Comparison of ENCODE assay signal across 8 cellular contexts in the genomic region with DNA sequence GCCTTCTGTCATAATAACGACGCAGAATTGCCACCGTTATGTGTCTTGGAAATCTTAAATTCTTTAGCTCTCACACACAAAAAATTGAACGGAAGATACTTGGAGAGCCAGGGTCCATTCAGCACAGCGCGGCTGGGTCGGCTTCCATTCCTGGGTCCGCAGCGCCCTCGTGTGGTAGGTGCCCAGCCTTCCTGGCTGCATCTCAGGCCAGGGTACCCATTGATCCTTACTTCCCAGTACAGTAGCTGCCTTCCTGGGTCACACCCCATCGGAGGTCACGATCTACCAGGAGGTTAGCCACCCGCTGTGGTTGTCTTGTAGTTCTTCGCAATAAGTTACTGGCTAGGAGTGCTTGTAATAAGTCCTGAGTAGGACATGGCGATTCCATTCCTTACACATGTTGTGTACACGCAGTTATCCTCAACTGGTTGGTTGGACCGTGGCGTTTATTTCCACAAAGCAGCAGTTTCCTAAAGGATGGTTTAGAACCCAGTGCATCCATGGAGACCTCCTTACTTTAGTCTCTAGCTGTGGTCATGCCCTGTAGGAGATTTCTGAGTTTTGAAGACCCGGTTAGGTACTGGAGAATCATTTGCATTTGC. TPM values are rescaled to one million over a fixed set of nuclear protein-coding genes. Genes with fewer than 3 reads are reported as not detected.
DNase-seq lines count a peak whose midpoint lies in the region; ATAC-seq and TF ChIP-seq lines count a peak whose summit lies in the region.

No MANE protein-coding gene starts in this region.

- TF ChIP-seq POLR2A in suprapubic skin (IDR thresholded peaks at IDR 0.05), result no peak

- H3K4me2 ChIP-seq in OCI-LY1 (ENCODE audit: low read length), result no peak overlapping the region
- H3K4me2 ChIP-seq in neural progenitor cell, result no peak overlapping the region

- TF ChIP-seq CTCF in OCI-LY1 (IDR thresholded peaks at IDR 0.05; ENCODE audit: low read length), result peak; percentile 94
- TF ChIP-seq CTCF in fibroblast of mammary gland (conservative IDR thresholded peaks at IDR 0.05; ENCODE audit: control insufficient read depth, insufficient read depth, low read depth, low read length), result peak; percentile 90
- peak; percentile 95 for TF ChIP-seq CTCF in neural progenitor cell (IDR thresholded peaks at IDR 0.05)
- peak; percentile 38 to 87 for TF ChIP-seq CTCF in suprapubic skin (IDR thresholded peaks at IDR 0.05)

- H3K27ac ChIP-seq in OCI-LY1 (ENCODE audit: low read depth, low read length, poor library complexity, severe bottlenecking), result no peak overlapping the region
- H3K27ac ChIP-seq in neural progenitor cell, result no peak overlapping the region
- H3K27ac ChIP-seq in suprapubic skin, result no peak overlapping the region

- H3K36me3 ChIP-seq in OCI-LY1 (ENCODE audit: insufficient read depth, low read length), result no peaks in the 10 kb centered on the region
- H3K36me3 ChIP-seq in neural progenitor cell, result no peaks in the 10 kb centered on the region
- no peaks in the 10 kb centered on the region for H3K36me3 ChIP-seq in suprapubic skin

- H3K27me3 ChIP-seq in OCI-LY1 (ENCODE audit: insufficient read depth, low read length) (no peaks in the 10 kb centered on the region), neural progenitor cell (no peaks in the 10 kb centered on the region), suprapubic skin (no peaks in the 10 kb centered on the region)

- no peaks in the 10 kb centered on the region for H3K9me2 ChIP-seq in OCI-LY1 (ENCODE audit: low read depth, low read length)

- H3K79me2 ChIP-seq in OCI-LY1 (ENCODE audit: insufficient read depth, low read length), result no peaks in the 10 kb centered on the region
- H3K79me2 ChIP-seq in neural progenitor cell (ENCODE audit: low read depth), result no peaks in the 10 kb centered on the region

- H3K9me3 Mint-ChIP-seq in activated T-cell treated with anti-CD3 and anti-CD28 coated beads, Interleukin-2, amount 50 U/mL, for 24 hours, result no peaks in the 10 kb centered on the region
- no peaks in the 10 kb centered on the region for H3K9me3 Mint-ChIP-seq in neural progenitor cell

- H3K36me3 Mint-ChIP-seq in activated T-cell treated with anti-CD3 and anti-CD28 coated beads, Interleukin-2, amount 50 U/mL, for 24 hours (ENCODE audit: low read depth), result no peaks in the 10 kb centered on the region
- no peaks in the 10 kb centered on the region for H3K36me3 Mint-ChIP-seq in neural progenitor cell

- peaks cover 2% of the 10 kb centered on the region for H3K4me1 Mint-ChIP-seq in activated T-cell treated with anti-CD3 and anti-CD28 coated beads, Interleukin-2, amount 50 U/mL, for 24 hours (ENCODE audit: low read depth)
- H3K4me1 Mint-ChIP-seq in neural progenitor cell, result no peaks in the 10 kb centered on the region

- H4K20me1 ChIP-seq in OCI-LY1 (ENCODE audit: insufficient read depth, low read length) (no peaks in the 10 kb centered on the region), neural progenitor cell (ENCODE audit: low read depth) (no peaks in the 10 kb centered on the region)

- peak; percentile 93 for ATAC-seq in GM21381 (IDR thresholded peaks at IDR 0.05; ENCODE audit: unreplicated experiment)

- peaks cover 35% of the 10 kb centered on the region for H3K27me3 Mint-ChIP-seq in activated T-cell treated with anti-CD3 and anti-CD28 coated beads, Interleukin-2, amount 50 U/mL, for 24 hours
- H3K27me3 Mint-ChIP-seq in neural progenitor cell (ENCODE audit: insufficient read depth, low read depth), result no peaks in the 10 kb centered on the region

- H3F3A ChIP-seq in OCI-LY1 (ENCODE audit: insufficient read depth, low read length), result no peaks in the 10 kb centered on the region
- no peaks in the 10 kb centered on the region for H3F3A ChIP-seq in neural progenitor cell (ENCODE audit: low read depth)

- no peak overlapping the region for H3K27ac Mint-ChIP-seq in activated T-cell treated with anti-CD3 and anti-CD28 coated beads, Interleukin-2, amount 50 U/mL, for 24 hours
- no peak overlapping the region for H3K27ac Mint-ChIP-seq in neural progenitor cell

- H2AFZ ChIP-seq in OCI-LY1 (ENCODE audit: low read length) (no peak overlapping the region), neural progenitor cell (replicated peaks) (no peak overlapping the region)

- H3K4me3 ChIP-seq in OCI-LY1 (ENCODE audit: low read depth, low read length, poor library complexity, severe bottlenecking), result no peak overlapping the region
- no peak overlapping the region for H3K4me3 ChIP-seq in fibroblast of mammary gland (ENCODE audit: control insufficient read depth, low read depth, low read length)
- H3K4me3 ChIP-seq in neural progenitor cell, result no peak overlapping the region
- no peak overlapping the region for H3K4me3 ChIP-seq in suprapubic skin

- TF ChIP-seq EP300 in suprapubic skin (IDR thresholded peaks at IDR 0.05), result no peak

- no peak overlapping the region for H3K4me3 Mint-ChIP-seq in activated T-cell treated with anti-CD3 and anti-CD28 coated beads, Interleukin-2, amount 50 U/mL, for 24 hours
- H3K4me3 Mint-ChIP-seq in neural progenitor cell, result no peak overlapping the region

- H3K4me1 ChIP-seq in OCI-LY1 (ENCODE audit: insufficient read depth, low read length, severe bottlenecking), result no peaks in the 10 kb centered on the region
- H3K4me1 ChIP-seq in neural progenitor cell, result no peaks in the 10 kb centered on the region
- peaks cover 4% of the 10 kb centered on the region for H3K4me1 ChIP-seq in suprapubic skin

- 34% methylated on average over 19 of the region's 19 CpGs for WGBS in suprapubic skin

- H3K9me3 ChIP-seq in OCI-LY1 (ENCODE audit: low read length) (no peaks in the 10 kb centered on the region), neural progenitor cell (ENCODE audit: low read depth) (no peaks in the 10 kb centered on the region), suprapubic skin (no peaks in the 10 kb centered on the region)

- no peak overlapping the region for H3K9ac ChIP-seq in OCI-LY1 (ENCODE audit: low read length)
- no peak overlapping the region for H3K9ac ChIP-seq in neural progenitor cell

- DNase-seq in DMS53 (lab: John Stamatoyannopoulos, UW) (peak; percentile 91), HS-5 (ENCODE audit: low read depth) (peak; percentile 23), fibroblast of mammary gland (ENCODE audit: low read depth) (peak; percentile 67), neural progenitor cell (ENCODE audit: low spot score) (peak; percentile 87), suprapubic skin (ENCODE audit: low spot score in 2 of 2) (peak; percentile 81 to 88)
- DNase-seq in activated T-cell treated with anti-CD3 and anti-CD28 coated beads, Interleukin-2, amount 50 U/mL, for 24 hours, result peak; percentile 74

RNA-seq across cellular contexts. Expression of gene MTARC1, which starts 9.9 kb away (rescaled TPM):
- total RNA-seq in neural progenitor cell (ENCODE audit: low replicate concordance) (11.3 and 11.5 TPM in 2 replicates), suprapubic skin (10 to 100 TPM in 1 of 4 donors, 1 to 10 TPM in 3; 2.1 to 12.7 (median 7.5) TPM)

RNA-seq across cellular contexts. Expression of gene MTARC2, which starts 28.7 kb away (rescaled TPM):
- not detected in 2 replicates for total RNA-seq in neural progenitor cell (ENCODE audit: low replicate concordance)
- 1 to 10 TPM; 3.4 to 5.3 (median 4.1) TPM for total RNA-seq in suprapubic skin

Comparison
In these comparisons a context has a peak if more than half of its experiments do, and no peak if none do; other contexts are left out.
1. DNase-seq: peak in every context shown above with its lines; median percentile 91 in DMS53; 87 in neural progenitor cell; 84 in suprapubic skin; 74 in activated T-cell treated with anti-CD3 and anti-CD28 coated beads, Interleukin-2, amount 50 U/mL, for 24 hours; 67 in fibroblast of mammary gland; 23 in HS-5.